Comparison of ENCODE assay signal across 16 cellular contexts in genomic region chr3:191695815-191696153, GRCh38.
A peak's percentile ranks its signal among the peaks of the same experiment; 100 is the strongest.
DNase-seq lines count a peak whose midpoint lies in the region; ATAC-seq and TF ChIP-seq lines count a peak whose summit lies in the region.
"Had no signal": no experiment of that assay in that cellular context is flagged by ENCODE, and none has a peak within 500 bp of the region (broad histone marks: within the 10 kb centered on the region; RNA-seq: fewer than 3 reads in every experiment).

No MANE protein-coding gene starts in this region.

- H3K4ac ChIP-seq in neuronal stem cell (ENCODE audit: low read length), result no peak overlapping the region

- H3K27ac ChIP-seq in PC-3 (ENCODE audit: low read length), result peak overlapping the region; percentile 59
- H3K27ac ChIP-seq in neuronal stem cell (replicated peaks; ENCODE audit: low read length), result no peak overlapping the region
- no peak overlapping the region for H3K27ac ChIP-seq in osteoblast (ENCODE audit: low read depth, low read length)
- H3K27ac ChIP-seq: BLaER1, C4-2B had no signal

- H4K8ac ChIP-seq in neuronal stem cell (ENCODE audit: low read depth, low read length), result no peak overlapping the region

- H2BK12ac ChIP-seq in neuronal stem cell (ENCODE audit: low read length), result no peak overlapping the region

- H2AFZ ChIP-seq in PC-3 (ENCODE audit: low read length) (peak overlapping the region; percentile 12; the same call in 1 of the 2 replicates), neuronal stem cell (ENCODE audit: low read length) (peak overlapping the region; percentile 37), osteoblast (ENCODE audit: low read length) (no peak overlapping the region)
- H2AFZ ChIP-seq: GM23338 had no signal

- BruUV-seq in PC-3 (replicated peaks; lab: Mats Ljungman, UMichigan), result no TSS peak

- H3K4me1 ChIP-seq in PC-3 (ENCODE audit: insufficient read depth, low read length) (peaks cover 18% of the 10 kb centered on the region), neuronal stem cell (ENCODE audit: control insufficient read depth in 2 of 2, insufficient read depth in 1 of 2, low read depth in 1 of 2, low read length in 2 of 2) (no peaks in the 10 kb centered on the region), osteoblast (ENCODE audit: insufficient read depth, low read length) (no peaks in the 10 kb centered on the region)
- H3K4me1 ChIP-seq: BLaER1 had no signal

- no peak overlapping the region for H3K18ac ChIP-seq in neuronal stem cell (ENCODE audit: low read length)

- peak; percentile 21 for DNase-seq in M059J (ENCODE audit: low read depth)
- peak; percentile 8 for DNase-seq in PC-3
- no peak for DNase-seq in neuronal stem cell (ENCODE audit: low spot score)
- DNase-seq in SHP77 (lab: John Stamatoyannopoulos, UW), result no peak
- no peak for DNase-seq in HCEC 1CT
- no peak for DNase-seq in OCI-M1 (lab: John Stamatoyannopoulos, UW)
- DNase-seq in osteoblast (ENCODE audit: insufficient read length, low spot score, missing footprints), result no peak
- DNase-seq: Caco-2; CD4-positive, CD25-positive, alpha-beta regulatory T cell; CD8-positive, alpha-beta T cell; DMS153; DND-41 had no signal

- no peaks in the 10 kb centered on the region for H3K9me3 ChIP-seq in PC-3 (ENCODE audit: low read length)
- H3K9me3 ChIP-seq in neuronal stem cell (replicated peaks in 1 of 2; ENCODE audit: control insufficient read depth in 2 of 2, insufficient read depth in 1 of 2, low read depth in 1 of 2, low read length in 2 of 2), result peaks cover 0 to 5% of the 10 kb centered on the region in 2 donors
- H3K9me3 ChIP-seq in osteoblast (ENCODE audit: low read depth, low read length), result no peaks in the 10 kb centered on the region
- H3K9me3 ChIP-seq: BLaER1, HAP-1 had no signal

- CTCF ChIA-PET in PC-3 (lab: Charles Lee), result no interaction called here

- no peak overlapping the region for H2BK120ac ChIP-seq in neuronal stem cell (ENCODE audit: low read depth, low read length)

- H4K91ac ChIP-seq in neuronal stem cell (ENCODE audit: low read depth, low read length, poor library complexity), result no peak overlapping the region

- H2BK5ac ChIP-seq in neuronal stem cell (ENCODE audit: low read length), result no peak overlapping the region

- no peak overlapping the region for H3K14ac ChIP-seq in neuronal stem cell (ENCODE audit: low read length)

- POLR2A ChIA-PET in PC-3 (lab: Charles Lee; ENCODE audit: unreplicated experiment), result no interaction called here

- TF ChIP-seq CTCF in PC-3 (conservative IDR thresholded peaks at IDR 0.05; ENCODE audit: low read depth, low read length) (no peak), osteoblast (IDR thresholded peaks at IDR 0.05; ENCODE audit: extremely low read depth, low read depth, low read length) (no peak)

- no peaks in the 10 kb centered on the region for H3K79me2 ChIP-seq in PC-3 (ENCODE audit: low read length)
- H3K79me2 ChIP-seq in osteoblast (ENCODE audit: insufficient read depth, low read length), result no peaks in the 10 kb centered on the region

- H3K9ac ChIP-seq in PC-3 (ENCODE audit: low read length), result no peak overlapping the region
- no peak overlapping the region for H3K9ac ChIP-seq in neuronal stem cell (ENCODE audit: low read depth, low read length, poor library complexity)
- H3K9ac ChIP-seq: BLaER1 had no signal

- no peak overlapping the region for H3K23ac ChIP-seq in neuronal stem cell (ENCODE audit: low read depth, low read length, poor library complexity)

- intact Hi-C loops in PC-3 (cut with micrococcal nuclease), result loop anchor here (1.0 kb wide), 3 partner anchors 9 to 179 kb away; no protein-coding TSS in a partner anchor

- H2BK15ac ChIP-seq in neuronal stem cell (ENCODE audit: low read length), result no peak overlapping the region

- H4K20me1 ChIP-seq in PC-3 (ENCODE audit: low read length), result no peaks in the 10 kb centered on the region
- H4K20me1 ChIP-seq in osteoblast (ENCODE audit: insufficient read depth, low read length), result no peaks in the 10 kb centered on the region
- H4K20me1 ChIP-seq: BLaER1 had no signal

- no peaks in the 10 kb centered on the region for H3K9me2 ChIP-seq in PC-3 (replicated peaks; ENCODE audit: low read length)

- H3K36me3 ChIP-seq in PC-3 (ENCODE audit: low read depth, low read length), result no peaks in the 10 kb centered on the region
- H3K36me3 ChIP-seq in neuronal stem cell (replicated peaks in 1 of 2; ENCODE audit: control insufficient read depth in 2 of 2, insufficient read depth in 2 of 2, low read length in 2 of 2), result no peaks in the 10 kb centered on the region
- H3K36me3 ChIP-seq in osteoblast (ENCODE audit: insufficient read depth, low read length), result no peaks in the 10 kb centered on the region
- H3K36me3 ChIP-seq: BLaER1, HAP-1 had no signal

- H2AK5ac ChIP-seq in neuronal stem cell (ENCODE audit: low read depth, low read length), result no peak overlapping the region

- H3K27me3 ChIP-seq in PC-3 (ENCODE audit: low read length), result no peaks in the 10 kb centered on the region
- H3K27me3 ChIP-seq in neuronal stem cell (ENCODE audit: control insufficient read depth in 3 of 3, insufficient read depth in 3 of 3, low read depth in 1 of 3, low read length in 3 of 3), result no peaks in the 10 kb centered on the region
- H3K27me3 ChIP-seq in osteoblast (ENCODE audit: insufficient read depth, low read length), result no peaks in the 10 kb centered on the region
- H3K27me3 ChIP-seq: BLaER1 had no signal

- H3K4me2 ChIP-seq in PC-3 (ENCODE audit: low read length) (peak overlapping the region; percentile 37; the same call in 1 of the 2 replicates), neuronal stem cell (ENCODE audit: insufficient read depth, low read length, poor library complexity, severe bottlenecking) (no peak overlapping the region), osteoblast (ENCODE audit: insufficient read depth, low read length) (no peak overlapping the region)
- H3K4me2 ChIP-seq: BLaER1, GM23338 had no signal

- H3K4me3 ChIP-seq in PC-3 (ENCODE audit: low read length) (no peak overlapping the region), neuronal stem cell (ENCODE audit: low read length in 2 of 2) (no peak overlapping the region), osteoblast (ENCODE audit: insufficient read depth, low read length) (no peak overlapping the region)
- H3K4me3 ChIP-seq: BLaER1, GM23338, HAP-1 had no signal

- H3K79me1 ChIP-seq in neuronal stem cell (ENCODE audit: low read depth, low read length), result no peaks in the 10 kb centered on the region

- ATAC-seq in PC-3, result peak; percentile 64
- ATAC-seq: CD8-positive, alpha-beta T cell; GM23338 had no signal

- no peaks in the 10 kb centered on the region for H3F3A ChIP-seq in PC-3 (ENCODE audit: low read length, unreplicated experiment)

Comparison
In these comparisons a context has a peak if more than half of its experiments do, and no peak if none do; other contexts are left out.
1. DNase-seq: peak in M059J (single experiment) and PC-3 (single experiment); none in neuronal stem cell (single experiment), SHP77 (0 of 2), HCEC 1CT (single experiment), OCI-M1 (single experiment) and osteoblast (single experiment).